ENCODE assay signal across 1 cellular context in the genomic region with DNA sequence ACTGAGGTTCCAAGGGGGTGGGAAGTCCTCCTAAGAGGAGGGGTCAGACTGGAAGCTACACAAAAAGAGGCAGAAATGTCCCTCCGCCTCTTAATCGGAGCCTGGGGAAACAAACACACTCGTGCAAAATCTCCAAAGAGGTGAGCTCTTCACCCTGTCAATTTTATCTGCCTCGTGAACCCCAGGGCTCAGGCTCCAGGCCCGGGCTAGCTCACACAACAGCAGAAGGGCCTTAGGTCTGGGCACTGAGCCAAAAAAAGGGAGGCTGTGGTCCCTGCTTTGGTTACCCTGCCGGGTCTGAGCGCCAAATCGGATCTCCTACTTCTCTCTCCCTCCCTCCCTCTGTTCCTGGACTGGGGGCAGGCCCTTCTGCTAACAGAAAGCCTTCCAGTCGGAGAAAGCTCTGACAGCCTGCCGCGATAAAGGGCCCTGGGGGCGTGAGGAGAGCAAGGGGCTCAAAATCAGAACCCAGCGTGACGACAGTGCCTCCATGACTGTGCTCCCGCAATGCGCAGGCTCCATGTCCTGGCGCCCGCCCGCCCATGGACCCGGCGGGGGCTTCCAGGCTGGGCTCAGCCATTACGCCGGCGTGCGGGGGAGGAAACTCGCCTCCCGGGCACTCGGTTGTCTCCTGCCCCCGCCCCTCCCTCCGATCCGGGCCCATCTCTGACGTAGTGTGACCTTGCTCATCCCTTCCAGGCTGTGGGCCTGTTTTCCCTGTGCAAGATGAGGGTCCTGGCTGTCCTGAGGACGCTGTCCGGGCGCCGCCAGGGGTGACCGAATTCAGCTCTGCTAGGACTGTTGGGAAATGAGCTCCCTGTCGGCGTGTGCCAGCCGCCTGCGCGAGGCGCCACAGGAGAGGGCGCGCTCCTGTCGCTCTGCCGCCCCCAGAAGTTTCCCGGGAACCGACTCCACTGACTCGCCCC.
TF ChIP-seq lines count a peak whose summit lies in the region.

No MANE protein-coding gene starts in this region.

TF ChIP-seq in WTC11, 78 proteins besides CTCF, POLR2A, EP300 and RAD21 (continued from another document):
- TF ChIP-seq, protein P1, sequence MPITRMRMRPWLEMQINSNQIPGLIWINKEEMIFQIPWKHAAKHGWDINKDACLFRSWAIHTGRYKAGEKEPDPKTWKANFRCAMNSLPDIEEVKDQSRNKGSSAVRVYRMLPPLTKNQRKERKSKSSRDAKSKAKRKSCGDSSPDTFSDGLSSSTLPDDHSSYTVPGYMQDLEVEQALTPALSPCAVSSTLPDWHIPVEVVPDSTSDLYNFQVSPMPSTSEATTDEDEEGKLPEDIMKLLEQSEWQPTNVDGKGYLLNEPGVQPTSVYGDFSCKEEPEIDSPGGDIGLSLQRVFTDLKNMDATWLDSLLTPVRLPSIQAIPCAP (CRISPR knock-in tag; IDR thresholded peaks at IDR 0.05), result peak; percentile 16; the same call in 1 of the 2 replicates
- TF ChIP-seq GTF2I (CRISPR knock-in tag; conservative IDR thresholded peaks at IDR 0.05) (no peak), ZNF232 (CRISPR knock-in tag; IDR thresholded peaks at IDR 0.05) (no peak), RORB (CRISPR knock-in tag; IDR thresholded peaks at IDR 0.05) (no peak), FOXJ3 (CRISPR knock-in tag; IDR thresholded peaks at IDR 0.05; ENCODE audit: borderline replicate concordance) (no peak), ZNF423 (CRISPR knock-in tag; IDR thresholded peaks at IDR 0.05) (no peak), ELF4 (CRISPR knock-in tag; IDR thresholded peaks at IDR 0.05; ENCODE audit: low read depth) (no peak)
